1 cellular context compared by ENCODE assay signal in the genomic region with DNA sequence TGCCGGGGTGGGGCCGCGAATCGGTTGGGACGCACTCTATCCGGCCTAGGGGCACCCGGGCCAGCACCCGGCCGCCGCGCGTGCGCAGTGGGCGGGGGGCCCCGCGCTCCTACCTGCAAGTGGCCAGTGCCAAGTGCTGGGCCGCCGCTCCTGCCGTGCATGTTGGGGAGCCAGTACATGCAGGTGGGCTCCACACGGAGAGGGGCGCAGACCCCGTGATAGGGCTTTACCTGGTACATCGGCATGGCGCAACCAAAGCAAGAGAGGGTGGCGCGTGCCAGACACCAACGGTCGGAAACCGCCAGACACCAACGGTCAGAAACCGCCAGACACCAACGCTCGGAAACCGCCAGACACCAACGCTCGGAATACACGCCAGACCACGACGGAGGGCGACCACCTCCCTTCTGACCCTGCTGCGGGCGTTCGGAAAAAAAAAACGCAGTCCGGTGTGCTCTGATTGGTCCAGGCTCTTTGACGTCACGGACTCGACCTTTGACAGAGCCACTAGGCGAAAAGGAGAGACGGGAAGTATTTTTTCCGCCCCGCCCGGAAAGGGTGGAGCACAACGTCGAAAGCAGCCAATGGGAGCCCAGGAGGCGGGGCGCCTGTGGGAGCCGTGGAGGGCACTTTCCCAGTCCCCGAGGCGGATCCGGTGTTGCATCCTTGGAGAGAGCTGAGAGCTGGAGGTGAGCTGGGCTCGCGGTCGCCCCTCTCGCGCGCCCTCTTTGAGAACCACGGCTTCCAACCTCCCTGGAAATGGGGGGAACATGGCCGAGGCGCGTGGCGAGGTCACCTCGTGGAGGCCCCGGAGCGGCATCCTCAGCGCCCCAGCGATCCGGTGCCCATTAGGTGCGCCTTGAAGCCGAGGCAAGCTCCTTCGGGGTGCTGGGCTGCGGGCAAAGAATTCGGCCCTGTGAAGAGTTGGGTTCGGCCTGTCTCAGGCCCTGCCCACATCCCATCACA.
A peak's percentile ranks its signal among the peaks of the same experiment; 100 is the strongest.
TF ChIP-seq lines count a peak whose summit lies in the region.

No MANE protein-coding gene starts in this region.

TF ChIP-seq in HepG2, 621 proteins besides CTCF, POLR2A, EP300 and RAD21 (continued from another document and continues in another):
- TF ChIP-seq, protein P1, sequence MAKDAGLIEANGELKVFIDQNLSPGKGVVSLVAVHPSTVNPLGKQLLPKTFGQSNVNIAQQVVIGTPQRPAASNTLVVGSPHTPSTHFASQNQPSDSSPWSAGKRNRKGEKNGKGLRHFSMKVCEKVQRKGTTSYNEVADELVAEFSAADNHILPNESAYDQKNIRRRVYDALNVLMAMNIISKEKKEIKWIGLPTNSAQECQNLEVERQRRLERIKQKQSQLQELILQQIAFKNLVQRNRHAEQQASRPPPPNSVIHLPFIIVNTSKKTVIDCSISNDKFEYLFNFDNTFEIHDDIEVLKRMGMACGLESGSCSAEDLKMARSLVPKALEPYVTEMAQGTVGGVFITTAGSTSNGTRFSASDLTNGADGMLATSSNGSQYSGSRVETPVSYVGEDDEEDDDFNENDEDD (CRISPR knock-in tag; IDR thresholded peaks at IDR 0.05; ENCODE audit: borderline replicate concordance), result peak; percentile 41; the same call in 1 of the 2 replicates
- peak; percentile 79 for TF ChIP-seq NFYC (CRISPR knock-in tag; IDR thresholded peaks at IDR 0.05)
- TF ChIP-seq, protein P2, sequence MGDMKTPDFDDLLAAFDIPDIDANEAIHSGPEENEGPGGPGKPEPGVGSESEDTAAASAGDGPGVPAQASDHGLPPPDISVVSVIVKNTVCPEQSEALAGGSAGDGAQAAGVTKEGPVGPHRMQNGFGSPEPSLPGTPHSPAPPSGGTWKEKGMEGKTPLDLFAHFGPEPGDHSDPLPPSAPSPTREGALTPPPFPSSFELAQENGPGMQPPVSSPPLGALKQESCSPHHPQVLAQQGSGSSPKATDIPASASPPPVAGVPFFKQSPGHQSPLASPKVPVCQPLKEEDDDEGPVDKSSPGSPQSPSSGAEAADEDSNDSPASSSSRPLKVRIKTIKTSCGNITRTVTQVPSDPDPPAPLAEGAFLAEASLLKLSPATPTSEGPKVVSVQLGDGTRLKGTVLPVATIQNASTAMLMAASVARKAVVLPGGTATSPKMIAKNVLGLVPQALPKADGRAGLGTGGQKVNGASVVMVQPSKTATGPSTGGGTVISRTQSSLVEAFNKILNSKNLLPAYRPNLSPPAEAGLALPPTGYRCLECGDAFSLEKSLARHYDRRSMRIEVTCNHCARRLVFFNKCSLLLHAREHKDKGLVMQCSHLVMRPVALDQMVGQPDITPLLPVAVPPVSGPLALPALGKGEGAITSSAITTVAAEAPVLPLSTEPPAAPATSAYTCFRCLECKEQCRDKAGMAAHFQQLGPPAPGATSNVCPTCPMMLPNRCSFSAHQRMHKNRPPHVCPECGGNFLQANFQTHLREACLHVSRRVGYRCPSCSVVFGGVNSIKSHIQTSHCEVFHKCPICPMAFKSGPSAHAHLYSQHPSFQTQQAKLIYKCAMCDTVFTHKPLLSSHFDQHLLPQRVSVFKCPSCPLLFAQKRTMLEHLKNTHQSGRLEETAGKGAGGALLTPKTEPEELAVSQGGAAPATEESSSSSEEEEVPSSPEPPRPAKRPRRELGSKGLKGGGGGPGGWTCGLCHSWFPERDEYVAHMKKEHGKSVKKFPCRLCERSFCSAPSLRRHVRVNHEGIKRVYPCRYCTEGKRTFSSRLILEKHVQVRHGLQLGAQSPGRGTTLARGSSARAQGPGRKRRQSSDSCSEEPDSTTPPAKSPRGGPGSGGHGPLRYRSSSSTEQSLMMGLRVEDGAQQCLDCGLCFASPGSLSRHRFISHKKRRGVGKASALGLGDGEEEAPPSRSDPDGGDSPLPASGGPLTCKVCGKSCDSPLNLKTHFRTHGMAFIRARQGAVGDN (CRISPR knock-in tag; IDR thresholded peaks at IDR 0.05), result peak; percentile 69
- TF ChIP-seq KAT8 (CRISPR knock-in tag; IDR thresholded peaks at IDR 0.05), result peak; percentile 52; the same call in 1 of the 2 replicates
- TF ChIP-seq ZNF549 (CRISPR knock-in tag; IDR thresholded peaks at IDR 0.05), result 0 out of 2 replicates have a peak, but pooled peaks have one; percentile 23
- peak; percentile 79; the same call in 1 of the 2 replicates for TF ChIP-seq DR1 (CRISPR knock-in tag; IDR thresholded peaks at IDR 0.05)
- TF ChIP-seq, protein P3, sequence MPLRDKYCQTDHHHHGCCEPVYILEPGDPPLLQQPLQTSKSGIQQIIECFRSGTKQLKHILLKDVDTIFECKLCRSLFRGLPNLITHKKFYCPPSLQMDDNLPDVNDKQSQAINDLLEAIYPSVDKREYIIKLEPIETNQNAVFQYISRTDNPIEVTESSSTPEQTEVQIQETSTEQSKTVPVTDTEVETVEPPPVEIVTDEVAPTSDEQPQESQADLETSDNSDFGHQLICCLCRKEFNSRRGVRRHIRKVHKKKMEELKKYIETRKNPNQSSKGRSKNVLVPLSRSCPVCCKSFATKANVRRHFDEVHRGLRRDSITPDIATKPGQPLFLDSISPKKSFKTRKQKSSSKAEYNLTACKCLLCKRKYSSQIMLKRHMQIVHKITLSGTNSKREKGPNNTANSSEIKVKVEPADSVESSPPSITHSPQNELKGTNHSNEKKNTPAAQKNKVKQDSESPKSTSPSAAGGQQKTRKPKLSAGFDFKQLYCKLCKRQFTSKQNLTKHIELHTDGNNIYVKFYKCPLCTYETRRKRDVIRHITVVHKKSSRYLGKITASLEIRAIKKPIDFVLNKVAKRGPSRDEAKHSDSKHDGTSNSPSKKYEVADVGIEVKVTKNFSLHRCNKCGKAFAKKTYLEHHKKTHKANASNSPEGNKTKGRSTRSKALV (CRISPR knock-in tag; IDR thresholded peaks at IDR 0.05), result 0 out of 2 replicates have a peak, but pooled peaks have one; percentile 53
- TF ChIP-seq SAP130 (CRISPR knock-in tag; IDR thresholded peaks at IDR 0.05; ENCODE audit: low read depth), result peak; percentile 63
- peak; percentile 17; the same call in 1 of the 2 replicates for TF ChIP-seq GATA4 (IDR thresholded peaks at IDR 0.05; ENCODE audit: borderline replicate concordance, low read depth)
- TF ChIP-seq, protein P4, sequence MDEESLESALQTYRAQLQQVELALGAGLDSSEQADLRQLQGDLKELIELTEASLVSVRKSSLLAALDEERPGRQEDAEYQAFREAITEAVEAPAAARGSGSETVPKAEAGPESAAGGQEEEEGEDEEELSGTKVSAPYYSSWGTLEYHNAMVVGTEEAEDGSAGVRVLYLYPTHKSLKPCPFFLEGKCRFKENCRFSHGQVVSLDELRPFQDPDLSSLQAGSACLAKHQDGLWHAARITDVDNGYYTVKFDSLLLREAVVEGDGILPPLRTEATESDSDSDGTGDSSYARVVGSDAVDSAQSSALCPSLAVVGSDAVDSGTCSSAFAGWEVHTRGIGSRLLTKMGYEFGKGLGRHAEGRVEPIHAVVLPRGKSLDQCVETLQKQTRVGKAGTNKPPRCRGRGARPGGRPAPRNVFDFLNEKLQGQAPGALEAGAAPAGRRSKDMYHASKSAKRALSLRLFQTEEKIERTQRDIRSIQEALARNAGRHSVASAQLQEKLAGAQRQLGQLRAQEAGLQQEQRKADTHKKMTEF (CRISPR knock-in tag; IDR thresholded peaks at IDR 0.05), result peak; percentile 47; the same call in 1 of the 2 replicates
- 0 out of 2 replicates have a peak, but pooled peaks have one; percentile 12 for TF ChIP-seq GATAD1 (CRISPR knock-in tag; IDR thresholded peaks at IDR 0.05)
- peak; percentile 85 for TF ChIP-seq TAF1 (CRISPR knock-in tag; IDR thresholded peaks at IDR 0.05)
- TF ChIP-seq, protein P5, sequence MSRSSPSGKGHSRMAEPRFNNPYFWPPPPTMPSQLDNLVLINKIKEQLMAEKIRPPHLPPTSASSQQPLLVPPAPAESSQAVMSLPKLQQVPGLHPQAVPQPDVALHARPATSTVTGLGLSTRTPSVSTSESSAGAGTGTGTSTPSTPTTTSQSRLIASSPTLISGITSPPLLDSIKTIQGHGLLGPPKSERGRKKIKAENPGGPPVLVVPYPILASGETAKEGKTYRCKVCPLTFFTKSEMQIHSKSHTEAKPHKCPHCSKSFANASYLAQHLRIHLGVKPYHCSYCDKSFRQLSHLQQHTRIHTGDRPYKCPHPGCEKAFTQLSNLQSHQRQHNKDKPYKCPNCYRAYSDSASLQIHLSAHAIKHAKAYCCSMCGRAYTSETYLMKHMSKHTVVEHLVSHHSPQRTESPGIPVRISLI (CRISPR knock-in tag; IDR thresholded peaks at IDR 0.05; ENCODE audit: borderline replicate concordance), result peak; percentile 87
- TF ChIP-seq YEATS4 (CRISPR knock-in tag; IDR thresholded peaks at IDR 0.05; ENCODE audit: borderline replicate concordance), result peak; percentile 58; the same call in 1 of the 2 replicates
- 0 out of 2 replicates have a peak, but pooled peaks have one; percentile 15 for TF ChIP-seq GABPA (IDR thresholded peaks at IDR 0.05; ENCODE audit: low read depth, low read length)
- peak; percentile 71 for TF ChIP-seq GABPA (CRISPR knock-in tag; IDR thresholded peaks at IDR 0.05; ENCODE audit: low read depth)
- TF ChIP-seq SP5 (CRISPR knock-in tag; IDR thresholded peaks at IDR 0.05; ENCODE audit: borderline replicate concordance, low read depth), result peak; percentile 47; the same call in 1 of the 2 replicates
- TF ChIP-seq, protein P6, sequence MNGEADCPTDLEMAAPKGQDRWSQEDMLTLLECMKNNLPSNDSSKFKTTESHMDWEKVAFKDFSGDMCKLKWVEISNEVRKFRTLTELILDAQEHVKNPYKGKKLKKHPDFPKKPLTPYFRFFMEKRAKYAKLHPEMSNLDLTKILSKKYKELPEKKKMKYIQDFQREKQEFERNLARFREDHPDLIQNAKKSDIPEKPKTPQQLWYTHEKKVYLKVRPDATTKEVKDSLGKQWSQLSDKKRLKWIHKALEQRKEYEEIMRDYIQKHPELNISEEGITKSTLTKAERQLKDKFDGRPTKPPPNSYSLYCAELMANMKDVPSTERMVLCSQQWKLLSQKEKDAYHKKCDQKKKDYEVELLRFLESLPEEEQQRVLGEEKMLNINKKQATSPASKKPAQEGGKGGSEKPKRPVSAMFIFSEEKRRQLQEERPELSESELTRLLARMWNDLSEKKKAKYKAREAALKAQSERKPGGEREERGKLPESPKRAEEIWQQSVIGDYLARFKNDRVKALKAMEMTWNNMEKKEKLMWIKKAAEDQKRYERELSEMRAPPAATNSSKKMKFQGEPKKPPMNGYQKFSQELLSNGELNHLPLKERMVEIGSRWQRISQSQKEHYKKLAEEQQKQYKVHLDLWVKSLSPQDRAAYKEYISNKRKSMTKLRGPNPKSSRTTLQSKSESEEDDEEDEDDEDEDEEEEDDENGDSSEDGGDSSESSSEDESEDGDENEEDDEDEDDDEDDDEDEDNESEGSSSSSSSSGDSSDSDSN (CRISPR knock-in tag; IDR thresholded peaks at IDR 0.05), result peak; percentile 57; the same call in 1 of the 2 replicates
- TF ChIP-seq, protein P7, sequence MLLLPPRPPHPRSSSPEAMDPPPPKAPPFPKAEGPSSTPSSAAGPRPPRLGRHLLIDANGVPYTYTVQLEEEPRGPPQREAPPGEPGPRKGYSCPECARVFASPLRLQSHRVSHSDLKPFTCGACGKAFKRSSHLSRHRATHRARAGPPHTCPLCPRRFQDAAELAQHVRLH (CRISPR knock-in tag; IDR thresholded peaks at IDR 0.05; ENCODE audit: borderline replicate concordance, low read depth), result peak; percentile 46; the same call in 1 of the 2 replicates
- TF ChIP-seq YEATS2 (CRISPR knock-in tag; IDR thresholded peaks at IDR 0.05; ENCODE audit: borderline replicate concordance), result peak; percentile 65
- 0 out of 2 replicates have a peak, but pooled peaks have one; percentile 31 for TF ChIP-seq BORCS8-MEF2B (CRISPR knock-in tag; IDR thresholded peaks at IDR 0.05)
- TF ChIP-seq KLF16 (CRISPR knock-in tag; IDR thresholded peaks at IDR 0.05), result peak in 1 of 2 experiments; percentile 58; a peak in 1 of 4 replicates
- TF ChIP-seq KMT2A (CRISPR knock-in tag; IDR thresholded peaks at IDR 0.05), result 0 out of 2 replicates have a peak, but pooled peaks have one; percentile 30
- TF ChIP-seq RBFOX2 (IDR thresholded peaks at IDR 0.05; ENCODE audit: low read depth, low read length), result 0 out of 2 replicates have a peak, but pooled peaks have one; percentile 21
- TF ChIP-seq SALL2 (CRISPR knock-in tag; IDR thresholded peaks at IDR 0.05), result 0 out of 2 replicates have a peak, but pooled peaks have one; percentile 36
- TF ChIP-seq ZNF563 (CRISPR knock-in tag; IDR thresholded peaks at IDR 0.05), result peak; percentile 74; the same call in 1 of the 2 replicates
- TF ChIP-seq, protein P8, sequence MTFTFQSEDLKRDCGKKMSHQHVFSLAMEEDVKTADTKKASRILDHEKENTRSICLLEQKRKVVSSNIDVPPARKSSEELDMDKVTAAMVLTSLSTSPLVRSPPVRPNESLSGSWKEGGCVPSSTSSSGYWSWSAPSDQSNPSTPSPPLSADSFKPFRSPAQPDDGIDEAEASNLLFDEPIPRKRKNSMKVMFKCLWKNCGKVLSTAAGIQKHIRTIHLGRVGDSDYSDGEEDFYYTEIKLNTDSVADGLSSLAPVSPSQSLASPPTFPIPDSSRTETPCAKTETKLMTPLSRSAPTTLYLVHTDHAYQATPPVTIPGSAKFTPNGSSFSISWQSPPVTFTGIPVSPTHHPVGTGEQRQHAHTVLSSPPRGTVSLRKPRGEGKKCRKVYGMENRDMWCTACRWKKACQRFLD (CRISPR knock-in tag; IDR thresholded peaks at IDR 0.05; ENCODE audit: borderline replicate concordance), result 0 out of 2 replicates have a peak, but pooled peaks have one; percentile 31
- 0 out of 2 replicates have a peak, but pooled peaks have one; percentile 50 for TF ChIP-seq HOXA5 (CRISPR knock-in tag; IDR thresholded peaks at IDR 0.05)
- TF ChIP-seq, protein P9, sequence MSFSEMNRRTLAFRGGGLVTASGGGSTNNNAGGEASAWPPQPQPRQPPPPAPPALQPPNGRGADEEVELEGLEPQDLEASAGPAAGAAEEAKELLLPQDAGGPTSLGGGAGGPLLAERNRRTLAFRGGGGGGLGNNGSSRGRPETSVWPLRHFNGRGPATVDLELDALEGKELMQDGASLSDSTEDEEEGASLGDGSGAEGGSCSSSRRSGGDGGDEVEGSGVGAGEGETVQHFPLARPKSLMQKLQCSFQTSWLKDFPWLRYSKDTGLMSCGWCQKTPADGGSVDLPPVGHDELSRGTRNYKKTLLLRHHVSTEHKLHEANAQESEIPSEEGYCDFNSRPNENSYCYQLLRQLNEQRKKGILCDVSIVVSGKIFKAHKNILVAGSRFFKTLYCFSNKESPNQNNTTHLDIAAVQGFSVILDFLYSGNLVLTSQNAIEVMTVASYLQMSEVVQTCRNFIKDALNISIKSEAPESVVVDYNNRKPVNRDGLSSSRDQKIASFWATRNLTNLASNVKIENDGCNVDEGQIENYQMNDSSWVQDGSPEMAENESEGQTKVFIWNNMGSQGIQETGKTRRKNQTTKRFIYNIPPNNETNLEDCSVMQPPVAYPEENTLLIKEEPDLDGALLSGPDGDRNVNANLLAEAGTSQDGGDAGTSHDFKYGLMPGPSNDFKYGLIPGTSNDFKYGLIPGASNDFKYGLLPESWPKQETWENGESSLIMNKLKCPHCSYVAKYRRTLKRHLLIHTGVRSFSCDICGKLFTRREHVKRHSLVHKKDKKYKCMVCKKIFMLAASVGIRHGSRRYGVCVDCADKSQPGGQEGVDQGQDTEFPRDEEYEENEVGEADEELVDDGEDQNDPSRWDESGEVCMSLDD (CRISPR knock-in tag; IDR thresholded peaks at IDR 0.05; ENCODE audit: borderline replicate concordance), result peak; percentile 33; the same call in 1 of the 2 replicates
- peak; percentile 78 for TF ChIP-seq GABPB1 (CRISPR knock-in tag; IDR thresholded peaks at IDR 0.05)
- peak; percentile 69 for TF ChIP-seq ZFY (CRISPR knock-in tag; IDR thresholded peaks at IDR 0.05)
- TF ChIP-seq PHF8 (CRISPR knock-in tag; IDR thresholded peaks at IDR 0.05), result peak; percentile 66
- TF ChIP-seq, protein P10, sequence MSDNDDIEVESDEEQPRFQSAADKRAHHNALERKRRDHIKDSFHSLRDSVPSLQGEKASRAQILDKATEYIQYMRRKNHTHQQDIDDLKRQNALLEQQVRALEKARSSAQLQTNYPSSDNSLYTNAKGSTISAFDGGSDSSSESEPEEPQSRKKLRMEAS (IDR thresholded peaks at IDR 0.05), result peak; percentile 49; the same call in 1 of the 2 replicates
- TF ChIP-seq ATF1 (CRISPR knock-in tag; IDR thresholded peaks at IDR 0.05), result peak; percentile 74
- TF ChIP-seq ZNF232 (CRISPR knock-in tag; IDR thresholded peaks at IDR 0.05; ENCODE audit: borderline replicate concordance), result 0 out of 2 replicates have a peak, but pooled peaks have one; percentile 33
